Comparison of ENCODE assay signal across 21 cellular contexts in the genomic region with DNA sequence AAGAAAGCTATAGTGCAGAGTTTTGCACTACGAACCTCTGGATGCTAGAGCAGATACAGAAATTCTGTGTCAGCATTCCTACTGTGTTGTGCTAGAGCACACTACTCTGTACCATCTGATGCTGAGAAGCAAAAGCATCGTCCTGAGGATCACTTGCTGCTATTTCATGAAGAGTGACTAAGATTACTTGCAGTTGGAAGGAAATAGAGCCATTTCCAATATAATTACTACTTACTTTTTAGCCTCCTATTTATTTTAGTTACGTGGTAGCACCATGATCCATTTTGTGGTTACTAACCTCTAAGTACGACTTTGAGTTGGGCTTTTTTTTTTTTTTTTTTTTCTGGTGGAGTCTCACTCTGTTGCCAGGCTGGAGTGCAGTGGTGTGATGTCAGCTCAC.
DNase-seq lines count a peak whose midpoint lies in the region; ATAC-seq, FAIRE-seq and TF ChIP-seq lines count a peak whose summit lies in the region.
"Had no signal": no experiment of that assay in that cellular context is flagged by ENCODE, and none has a peak within 500 bp of the region (broad histone marks: within the 10 kb centered on the region; RNA-seq: fewer than 3 reads in every experiment).

No MANE protein-coding gene starts in this region.

- peaks cover 0 to 17% (median 11%) of the 10 kb centered on the region in 8 donors for H3K9me3 ChIP-seq in spleen
- no peaks in the 10 kb centered on the region for H3K9me3 ChIP-seq in OCI-LY7 (ENCODE audit: low read length)
- H3K9me3 ChIP-seq: ovary, suprapubic skin had no signal

- no peak for FAIRE-seq in RCC 7860 (lab: Jason Lieb, UNC)

- peak; percentile 14 for DNase-seq in HT1080 (ENCODE audit: low read depth)
- DNase-seq in RCC 7860 (ENCODE audit: low spot score): peak; percentile 42
- DNase-seq in fibroblast of peridontal ligament (ENCODE audit: extremely low read depth): peak; percentile 71
- no peak for DNase-seq in spleen
- DNase-seq in OCI-LY7 (ENCODE audit: low spot score): no peak
- DNase-seq: activated CD4-positive, alpha-beta T cell treated with anti-CD3 and anti-CD28 coated beads for 36 hours; CD4-positive, alpha-beta memory T cell; DMS153; effector memory CD4-positive, alpha-beta T cell; esophagus squamous epithelium; GOT3; KG1; naive B cell; NCI-H187; OCI-M1; ovary; SIG-M5; T-cell had no signal

- H3K9me2 ChIP-seq in OCI-LY7 (ENCODE audit: insufficient read depth, low read length): no peaks in the 10 kb centered on the region

- WGBS in spleen, 5 donors: 53 to 69% (median 56%) methylated on average over 4 of the region's 4 CpGs

- H3K27ac ChIP-seq in spleen (peak overlapping the region in 7 of 8 donors; percentile 39 to 81 (median 72)), OCI-LY7 (ENCODE audit: low read depth, low read length, poor library complexity, severe bottlenecking) (no peak overlapping the region)
- H3K27ac ChIP-seq: esophagus squamous epithelium, ovary, suprapubic skin had no signal

- H3K4me3 ChIP-seq in spleen (no peak overlapping the region), OCI-LY7 (ENCODE audit: low read depth, low read length, poor library complexity, severe bottlenecking) (no peak overlapping the region)
- H3K4me3 ChIP-seq: esophagus squamous epithelium, ovary, suprapubic skin had no signal

- TF ChIP-seq POLR2A in spleen (IDR thresholded peaks at IDR 0.05): no peak

- H3K4me1 ChIP-seq in spleen (peaks cover 4 to 35% (median 14%) of the 10 kb centered on the region in 6 donors), OCI-LY7 (ENCODE audit: insufficient read depth, low read length, poor library complexity, severe bottlenecking) (no peaks in the 10 kb centered on the region)

- no peaks in the 10 kb centered on the region for H3K27me3 ChIP-seq in spleen (replicated peaks in 1 of 7)
- H3K27me3 ChIP-seq: esophagus squamous epithelium, ovary, suprapubic skin had no signal

- CTCF ChIA-PET in OCI-LY7 (lab: Charles Lee; ENCODE audit: unreplicated experiment): no interaction called here

- POLR2A ChIA-PET in OCI-LY7 (lab: Charles Lee): no interaction called here

- H4K20me1 ChIP-seq in OCI-LY7 (ENCODE audit: insufficient read depth, low read length): no peaks in the 10 kb centered on the region

- TF ChIP-seq CTCF in spleen (IDR thresholded peaks at IDR 0.05 in 8 of 11, conservative IDR thresholded peaks at IDR 0.05 in 3 of 11) (no peak), OCI-LY7 (conservative IDR thresholded peaks at IDR 0.05; ENCODE audit: low read length) (no peak)

- intact Hi-C loops in spleen (cut with DNase I; ENCODE audit: low total_unique reads) (no loop called here), OCI-LY7 (cut with micrococcal nuclease; ENCODE audit: unreplicated experiment) (no loop called here)

- H3K79me2 ChIP-seq in OCI-LY7 (ENCODE audit: insufficient read depth, low read depth, low read length): no peaks in the 10 kb centered on the region

- no peak overlapping the region for H3K4me2 ChIP-seq in OCI-LY7 (ENCODE audit: low read length)

- no peak for ATAC-seq in GM21825 (IDR thresholded peaks at IDR 0.05; ENCODE audit: unreplicated experiment)
- no peak for ATAC-seq in HG02642 (IDR thresholded peaks at IDR 0.05; ENCODE audit: poor library complexity, unreplicated experiment)
- ATAC-seq: T-cell had no signal

- no TSS peak for BruUV-seq in OCI-LY7 (replicated peaks; lab: Mats Ljungman, UMichigan)

- H2AFZ ChIP-seq in OCI-LY7 (ENCODE audit: low read length): no peak overlapping the region

- H3K36me3 ChIP-seq in spleen (no peaks in the 10 kb centered on the region), OCI-LY7 (ENCODE audit: insufficient read depth, low read length) (no peaks in the 10 kb centered on the region)
- H3K36me3 ChIP-seq: esophagus squamous epithelium, ovary, suprapubic skin had no signal

Comparison
In these comparisons a context has a peak if more than half of its experiments do, and no peak if none do; other contexts are left out.
1. DNase-seq: peak in HT1080 (single experiment), RCC 7860 (single experiment) and fibroblast of peridontal ligament (single experiment); none in spleen (single experiment) and OCI-LY7 (single experiment).